In the genomic region with DNA sequence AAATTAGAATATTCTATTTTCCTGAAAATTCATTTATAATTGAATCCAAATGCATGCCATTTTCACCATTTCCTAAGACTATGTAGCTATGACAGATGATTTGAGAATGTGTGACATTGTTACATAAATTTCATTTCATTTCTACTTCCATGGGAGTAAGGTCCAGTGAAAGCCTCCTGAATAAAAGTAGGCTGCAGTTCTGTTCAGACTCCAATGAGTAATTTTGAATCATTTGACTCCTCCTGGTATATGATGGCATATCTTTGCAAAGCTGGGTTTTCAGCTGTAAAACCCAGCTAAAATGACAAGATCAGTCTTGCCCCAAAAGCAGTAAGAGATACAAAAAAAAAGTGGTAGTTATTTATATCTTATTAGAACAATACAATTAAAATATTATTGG, we compare ENCODE assay signal across 22 cellular contexts.
DNase-seq lines count a peak whose midpoint lies in the region; ATAC-seq and TF ChIP-seq lines count a peak whose summit lies in the region.
"Had no signal": no experiment of that assay in that cellular context is flagged by ENCODE, and none has a peak within 500 bp of the region (broad histone marks: within the 10 kb centered on the region; RNA-seq: fewer than 3 reads in every experiment).

No MANE protein-coding gene starts in this region.

- H3K9me3 ChIP-seq in GM23248 (ENCODE audit: low read depth) (no peaks in the 10 kb centered on the region), RWPE2 (ENCODE audit: severe bottlenecking) (no peaks in the 10 kb centered on the region)
- H3K9me3 ChIP-seq: BLaER1 treated with 17β-estradiol and CSF1 and Interleukin-3, amounts not matched to agents 10 nM and 100 nM; MG63 had no signal

- H2AFZ ChIP-seq in GM23248: no peak overlapping the region

- H3K36me3 Mint-ChIP-seq in activated T-cell treated with anti-CD3 and anti-CD28 coated beads, Interleukin-2, amount 50 U/mL, for 4 hours (ENCODE audit: insufficient read depth): no peaks in the 10 kb centered on the region

- H3K27ac ChIP-seq in GM23248: peak overlapping the region; percentile 11; the same call in 1 of the 2 replicates
- no peak overlapping the region for H3K27ac ChIP-seq in RWPE2 (ENCODE audit: poor library complexity, severe bottlenecking)
- H3K27ac ChIP-seq: BLaER1 treated with 17β-estradiol and CSF1 and Interleukin-3, amounts not matched to agents 10 nM and 100 nM had no signal

- no peak overlapping the region for H3K4me3 Mint-ChIP-seq in activated T-cell treated with anti-CD3 and anti-CD28 coated beads, Interleukin-2, amount 50 U/mL, for 4 hours
- H3K4me3 Mint-ChIP-seq: CD4-positive, alpha-beta T cell had no signal

- intact Hi-C loops in posterior cingulate gyrus (cut with DNase I): no loop called here

- DNase-seq in AG10803 (ENCODE audit: low read depth) (peak; percentile 16), GM23248 (peak; percentile 76), RWPE2 (ENCODE audit: low spot score) (no peak), fibroblast of peridontal ligament (ENCODE audit: extremely low read depth) (peak; percentile 30), superior temporal gyrus (ENCODE audit: extremely low spot score) (no peak), posterior cingulate gyrus (no peak), glomerular visceral epithelial cell (ENCODE audit: extremely low spot score) (no peak)
- DNase-seq in activated T-cell treated with anti-CD3 and anti-CD28 coated beads, Interleukin-2, amount 50 U/mL, for 4 hours: no peak
- DNase-seq: AML-193; CD4-positive, alpha-beta T cell; Kasumi-1; MG63; NCI-H1417 treated with DMSO at 0.1 percent for 48 hours; NCI-H1694 treated with DMSO at 0.1 percent for 48 hours; NCI-H2081; NCI-H226; NCI-H510A; NCI-H69 had no signal

- ATAC-seq in RWPE2 (ENCODE audit: low read depth): peak; percentile 56; the same call in 1 of the 3 replicates
- ATAC-seq in activated T-cell treated with anti-CD3 and anti-CD28 coated beads, Interleukin-2, amount 50 U/mL, for 4 hours: no peak
- ATAC-seq: K562, Panc1, SK-N-SH treated with all-trans-retinoic acid at 6 μM for 48 hours had no signal

- TF ChIP-seq CTCF in AG10803 (conservative IDR thresholded peaks at IDR 0.05; ENCODE audit: low read length) (no peak), RWPE2 (IDR thresholded peaks at IDR 0.05; ENCODE audit: poor library complexity, severe bottlenecking) (no peak)

- H3K9ac ChIP-seq in GM23248: no peak overlapping the region
- H3K9ac ChIP-seq: BLaER1 treated with 17β-estradiol and CSF1 and Interleukin-3, amounts not matched to agents 10 nM and 100 nM had no signal

- H3K4me1 ChIP-seq in GM23248 (ENCODE audit: insufficient read depth) (peaks cover 50% of the 10 kb centered on the region), RWPE2 (ENCODE audit: insufficient read depth, poor library complexity, severe bottlenecking) (no peaks in the 10 kb centered on the region)

- peaks cover 2% of the 10 kb centered on the region for H3K27me3 Mint-ChIP-seq in activated T-cell treated with anti-CD3 and anti-CD28 coated beads, Interleukin-2, amount 50 U/mL, for 4 hours (ENCODE audit: low read depth)
- H3K27me3 Mint-ChIP-seq: CD4-positive, alpha-beta T cell had no signal

- H3F3A ChIP-seq in GM23248 (ENCODE audit: insufficient read depth): peaks cover 45% of the 10 kb centered on the region

- no peak overlapping the region for H3K4me3 ChIP-seq in AG10803 (ENCODE audit: low read length)
- H3K4me3 ChIP-seq in GM23248: no peak overlapping the region
- H3K4me3 ChIP-seq in RWPE2 (ENCODE audit: severe bottlenecking): no peak overlapping the region
- H3K4me3 ChIP-seq: BLaER1 treated with 17β-estradiol and CSF1 and Interleukin-3, amounts not matched to agents 10 nM and 100 nM; K562; MG63 had no signal

- H4K20me1 ChIP-seq in GM23248 (ENCODE audit: insufficient read depth): no peaks in the 10 kb centered on the region
- H4K20me1 ChIP-seq: BLaER1 treated with 17β-estradiol and CSF1 and Interleukin-3, amounts not matched to agents 10 nM and 100 nM had no signal

- H3K27me3 ChIP-seq in GM23248 (replicated peaks; ENCODE audit: insufficient read depth) (no peaks in the 10 kb centered on the region), RWPE2 (ENCODE audit: insufficient read depth, poor library complexity, severe bottlenecking) (no peaks in the 10 kb centered on the region)
- H3K27me3 ChIP-seq: BLaER1 treated with 17β-estradiol and CSF1 and Interleukin-3, amounts not matched to agents 10 nM and 100 nM; MG63 had no signal

- H3K9me2 ChIP-seq in GM23248 (ENCODE audit: insufficient read depth): no peaks in the 10 kb centered on the region

- H3K4me2 ChIP-seq in GM23248 (ENCODE audit: unreplicated experiment): peak overlapping the region; percentile 15
- H3K4me2 ChIP-seq: BLaER1 treated with 17β-estradiol and CSF1 and Interleukin-3, amounts not matched to agents 10 nM and 100 nM had no signal

- H3K36me3 ChIP-seq in GM23248 (ENCODE audit: low read depth): no peaks in the 10 kb centered on the region
- no peaks in the 10 kb centered on the region for H3K36me3 ChIP-seq in RWPE2 (ENCODE audit: low read depth)
- H3K36me3 ChIP-seq: BLaER1 treated with 17β-estradiol and CSF1 and Interleukin-3, amounts not matched to agents 10 nM and 100 nM; MG63 had no signal

- H3K79me2 ChIP-seq in GM23248 (ENCODE audit: insufficient read depth): no peaks in the 10 kb centered on the region

- H3K9me3 Mint-ChIP-seq in activated T-cell treated with anti-CD3 and anti-CD28 coated beads, Interleukin-2, amount 50 U/mL, for 4 hours: no peaks in the 10 kb centered on the region
- H3K9me3 Mint-ChIP-seq: CD4-positive, alpha-beta T cell had no signal

- no peaks in the 10 kb centered on the region for H3K4me1 Mint-ChIP-seq in activated T-cell treated with anti-CD3 and anti-CD28 coated beads, Interleukin-2, amount 50 U/mL, for 4 hours (ENCODE audit: low read depth)

- in situ Hi-C loops in GM23248 (cut with MboI): no loop called here

Comparison
In these comparisons a context has a peak if more than half of its experiments do, and no peak if none do; other contexts are left out.
1. DNase-seq: peak in AG10803 (single experiment), GM23248 (single experiment) and fibroblast of peridontal ligament (single experiment); none in RWPE2 (single experiment), activated T-cell treated with anti-CD3 and anti-CD28 coated beads, Interleukin-2, amount 50 U/mL, for 4 hours (single experiment), superior temporal gyrus (single experiment), posterior cingulate gyrus (0 of 10) and glomerular visceral epithelial cell (single experiment).